Comparison of ENCODE assay signal across 8 cellular contexts in the genomic region with DNA sequence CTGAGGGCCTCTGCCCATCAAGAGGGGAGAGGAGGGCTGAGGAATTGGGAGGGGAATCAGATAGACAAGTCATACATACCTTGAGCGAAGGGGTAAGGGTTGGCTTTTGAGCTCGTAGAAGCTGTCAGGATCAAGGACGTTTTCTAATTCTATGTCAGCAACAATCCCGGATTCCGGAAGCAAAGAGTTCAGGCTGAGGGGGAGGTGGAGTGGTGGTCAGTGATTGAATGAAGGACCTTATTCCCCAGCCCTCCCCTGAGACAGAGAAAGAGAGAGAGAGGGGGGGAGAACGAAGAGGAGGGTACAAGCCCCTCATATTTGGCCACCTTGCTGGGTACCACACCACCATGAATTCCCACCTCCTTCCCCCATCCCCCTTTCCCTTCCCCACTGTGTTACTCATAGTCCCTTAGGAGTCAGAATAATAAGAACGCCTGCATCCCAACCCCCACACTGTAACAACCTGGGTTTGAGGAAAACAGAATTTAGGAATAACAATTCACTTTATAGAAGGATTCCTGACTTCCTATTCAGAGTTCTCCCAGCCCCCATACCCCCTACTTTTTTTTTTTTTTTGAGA. TPM values are rescaled to one million over a fixed set of nuclear protein-coding genes. Genes with fewer than 3 reads are reported as not detected.
DNase-seq lines count a peak whose midpoint lies in the region; ATAC-seq, FAIRE-seq and TF ChIP-seq lines count a peak whose summit lies in the region.

No MANE protein-coding gene starts in this region.

- no peaks in the 10 kb centered on the region for H3K27me3 Mint-ChIP-seq in activated CD4-positive, alpha-beta T cell treated with anti-CD3 and anti-CD28 coated beads, Interleukin-2, amount 10 ng/mL, durations not matched to agents 24 days and 14 days

- peaks cover 23% of the 10 kb centered on the region for H3K36me3 Mint-ChIP-seq in activated CD4-positive, alpha-beta T cell treated with anti-CD3 and anti-CD28 coated beads, Interleukin-2, amount 10 ng/mL, durations not matched to agents 24 days and 14 days (ENCODE audit: low read depth)

- H3K4me3 ChIP-seq in kidney (ENCODE audit: low read length in 2 of 2) = peak overlapping the region; percentile 25 to 38
- no peak overlapping the region for H3K4me3 ChIP-seq in testis

- no peaks in the 10 kb centered on the region for H3K9me3 Mint-ChIP-seq in activated CD4-positive, alpha-beta T cell treated with anti-CD3 and anti-CD28 coated beads, Interleukin-2, amount 10 ng/mL, durations not matched to agents 24 days and 14 days

- TF ChIP-seq POLR2A in testis (IDR thresholded peaks at IDR 0.05) = no peak

- peaks cover 0 to 8% of the 10 kb centered on the region in 2 donors for H3K4me1 ChIP-seq in kidney (ENCODE audit: control insufficient read depth in 1 of 2, insufficient read depth in 1 of 2, low read depth in 1 of 2, low read length in 2 of 2)
- no peaks in the 10 kb centered on the region for H3K4me1 ChIP-seq in testis

- no peaks in the 10 kb centered on the region for H3K27me3 ChIP-seq in testis

- H3K4me1 Mint-ChIP-seq in activated CD4-positive, alpha-beta T cell treated with anti-CD3 and anti-CD28 coated beads, Interleukin-2, amount 10 ng/mL, durations not matched to agents 24 days and 14 days = peaks cover 33% of the 10 kb centered on the region

- intact Hi-C loops in activated CD4-positive, alpha-beta T cell treated with anti-CD3 and anti-CD28 coated beads, Interleukin-2, amount 10 ng/mL, durations not matched to agents 24 days and 14 days (cut with micrococcal nuclease) = loop anchor here (5.0 kb wide), 3 partner anchors 68 to 143 kb away; a partner anchor contains a TSS
- intact Hi-C loops in kidney (cut with DNase I) = no loop called here
- intact Hi-C loops in testis (cut with DNase I; ENCODE audit: low total_unique reads) = no loop called here

- DNase-seq in activated CD4-positive, alpha-beta T cell treated with anti-CD3 and anti-CD28 coated beads, Interleukin-2, amount 10 ng/mL, durations not matched to agents 24 days and 14 days = no peak
- DNase-seq in activated CD4-positive, alpha-beta T cell treated with anti-CD3 and anti-CD28 coated beads, Interleukin-2, amount 50 U/mL, for 48 hours = no peak
- DNase-seq in amniotic epithelial cell (ENCODE audit: low read depth) (peak; percentile 52), kidney (no peak), testis (no peak), dedifferentiated amniotic fluid mesenchymal stem cell (ENCODE audit: extremely low spot score) (no peak), ecto neural progenitor cell (ENCODE audit: low spot score) (no peak)

- H3K27ac ChIP-seq in kidney (ENCODE audit: low read depth in 2 of 2, low read length in 2 of 2) (peak overlapping the region; percentile 74 to 84), testis (peak overlapping the region; percentile 42 to 72)

- H3K4me3 Mint-ChIP-seq in activated CD4-positive, alpha-beta T cell treated with anti-CD3 and anti-CD28 coated beads, Interleukin-2, amount 10 ng/mL, durations not matched to agents 24 days and 14 days = peak overlapping the region; percentile 88

- TF ChIP-seq CTCF in kidney (IDR thresholded peaks at IDR 0.05; ENCODE audit: borderline replicate concordance, extremely low read depth, insufficient read depth) (no peak), testis (IDR thresholded peaks at IDR 0.05) (no peak)

- peak overlapping the region; percentile 82 for H3K27ac Mint-ChIP-seq in activated CD4-positive, alpha-beta T cell treated with anti-CD3 and anti-CD28 coated beads, Interleukin-2, amount 10 ng/mL, durations not matched to agents 24 days and 14 days

- peak overlapping the region; percentile 16 to 19 for H3K9ac ChIP-seq in kidney (ENCODE audit: low read length in 2 of 2)

- no peak for ATAC-seq in GM19395 (IDR thresholded peaks at IDR 0.05; ENCODE audit: unreplicated experiment)

- H3K9me3 ChIP-seq in kidney (ENCODE audit: control insufficient read depth in 1 of 2, low read length in 2 of 2) = no peaks in the 10 kb centered on the region
- H3K9me3 ChIP-seq in testis = no peaks in the 10 kb centered on the region

- WGBS in testis, 2 donors = 19 to 36% methylated on average over 7 of the region's 7 CpGs

- H3K36me3 ChIP-seq in kidney (ENCODE audit: control insufficient read depth in 1 of 2, insufficient read depth in 2 of 2, low read length in 2 of 2) = peaks cover 5 to 7% of the 10 kb centered on the region in 2 donors
- H3K36me3 ChIP-seq in testis (ENCODE audit: low read depth, missing control alignments) = no peaks in the 10 kb centered on the region

- no peak for FAIRE-seq in kidney (lab: Jason Lieb, UNC)

RNA-seq across cellular contexts. Expression of a gene that starts 2.7 kb away (rescaled TPM):
- total RNA-seq in activated CD4-positive, alpha-beta T cell treated with anti-CD3 and anti-CD28 coated beads, Interleukin-2, amount 10 ng/mL, durations not matched to agents 24 days and 14 days = 28.8 and 30.8 TPM in 2 replicates
- total RNA-seq in kidney (47.3 TPM), testis (10 to 100 TPM; 53.9 to 66.0 TPM)
- polyA plus RNA-seq in kidney (ENCODE audit: insufficient read depth, low read depth, low replicate concordance) (32.8 TPM), testis (ENCODE audit: insufficient read depth, low read depth, low replicate concordance) (29.3 TPM)

RNA-seq across cellular contexts. Expression of a gene that starts 18.3 kb away (rescaled TPM):
- 4.4 and 4.5 TPM in 2 replicates for total RNA-seq in activated CD4-positive, alpha-beta T cell treated with anti-CD3 and anti-CD28 coated beads, Interleukin-2, amount 10 ng/mL, durations not matched to agents 24 days and 14 days
- total RNA-seq in kidney = 13.7 TPM
- polyA plus RNA-seq in kidney (ENCODE audit: insufficient read depth, low read depth, low replicate concordance) = 5.2 TPM
- total RNA-seq in testis = 10 to 100 TPM; 11.0 to 11.2 TPM
- 7.5 TPM for polyA plus RNA-seq in testis (ENCODE audit: insufficient read depth, low read depth, low replicate concordance)

RNA-seq across cellular contexts. Expression of a gene that starts 33.3 kb away (rescaled TPM):
- 12.5 and 15.9 TPM in 2 replicates for total RNA-seq in activated CD4-positive, alpha-beta T cell treated with anti-CD3 and anti-CD28 coated beads, Interleukin-2, amount 10 ng/mL, durations not matched to agents 24 days and 14 days
- total RNA-seq in kidney = 24.0 TPM
- polyA plus RNA-seq in kidney (ENCODE audit: insufficient read depth, low read depth, low replicate concordance) = 47.9 TPM
- total RNA-seq in testis = 10 to 100 TPM; 43.7 to 58.7 TPM
- 60.9 TPM for polyA plus RNA-seq in testis (ENCODE audit: insufficient read depth, low read depth, low replicate concordance)

RNA-seq across cellular contexts. Expression of a gene that starts 38.4 kb away (rescaled TPM):
- 85.7 and 87.3 TPM in 2 replicates for total RNA-seq in activated CD4-positive, alpha-beta T cell treated with anti-CD3 and anti-CD28 coated beads, Interleukin-2, amount 10 ng/mL, durations not matched to agents 24 days and 14 days
- total RNA-seq in kidney (52.8 TPM), testis (10 to 100 TPM; 76.4 to 88.9 TPM)
- polyA plus RNA-seq in kidney (ENCODE audit: insufficient read depth, low read depth, low replicate concordance) (24.0 TPM), testis (ENCODE audit: insufficient read depth, low read depth, low replicate concordance) (44.4 TPM)

RNA-seq across cellular contexts. Expression of a gene that starts 39.2 kb away (rescaled TPM):
- total RNA-seq in activated CD4-positive, alpha-beta T cell treated with anti-CD3 and anti-CD28 coated beads, Interleukin-2, amount 10 ng/mL, durations not matched to agents 24 days and 14 days = 38.7 and 40.8 TPM in 2 replicates
- total RNA-seq in kidney (67.4 TPM), testis (10 to 100 TPM; 43.2 to 52.0 TPM)
- polyA plus RNA-seq in kidney (ENCODE audit: insufficient read depth, low read depth, low replicate concordance) (72.4 TPM), testis (ENCODE audit: insufficient read depth, low read depth, low replicate concordance) (27.1 TPM)

Comparison
In these comparisons a context has a peak if more than half of its experiments do, and no peak if none do; other contexts are left out.
1. H3K4me3 ChIP-seq: peak in kidney (2 of 2); none in testis (0 of 2).